In genomic region chr17:76141212-76142043, GRCh38 we compare ENCODE assay signal across 8 cellular contexts. TPM values are rescaled to one million over a fixed set of nuclear protein-coding genes. Genes with fewer than 3 reads are reported as not detected.
DNase-seq lines count a peak whose midpoint lies in the region; ATAC-seq and TF ChIP-seq lines count a peak whose summit lies in the region.

TSS of gene FOXJ1 (minus strand) at chr17:76141245. CDS start at chr17:76140395, 850 bp downstream.

- peak within 1 kb of the TSS; percentile 84 to 93 (median 90) for H3K4me3 Mint-ChIP-seq in CD4-positive, CD25-positive, alpha-beta regulatory T cell
- peak within 1 kb of the TSS; percentile 82 for H3K4me3 Mint-ChIP-seq in natural killer cell
- peak within 1 kb of the TSS; percentile 68 for H3K4me3 Mint-ChIP-seq in stimulated activated effector memory CD8-positive, alpha-beta T cell treated with anti-CD3 and anti-CD28 coated beads, Interleukin-12 subunit alpha, Interleukin-12 subunit beta, amount 100 ng/mL, for 72 hours

- peaks cover 13 to 59% (median 33%) of the 10 kb centered on the region in 4 donors for H3K4me1 Mint-ChIP-seq in CD4-positive, CD25-positive, alpha-beta regulatory T cell
- H3K4me1 Mint-ChIP-seq in natural killer cell, result peaks cover 47 to 61% of the 10 kb centered on the region in 2 donors
- H3K4me1 Mint-ChIP-seq in stimulated activated effector memory CD8-positive, alpha-beta T cell treated with anti-CD3 and anti-CD28 coated beads, Interleukin-12 subunit alpha, Interleukin-12 subunit beta, amount 100 ng/mL, for 72 hours, result peaks cover 63% of the 10 kb centered on the region

- TF ChIP-seq CTCF in fibroblast of pulmonary artery (IDR thresholded peaks at IDR 0.05; ENCODE audit: low read length, missing control alignments), result no peak
- no peak for TF ChIP-seq CTCF in natural killer cell (IDR thresholded peaks at IDR 0.05)

- no peaks in the 10 kb centered on the region for H3K9me3 ChIP-seq in CD4-positive, CD25-positive, alpha-beta regulatory T cell (ENCODE audit: control insufficient read depth in 2 of 2, low read length in 2 of 2)

- peaks cover 67% of the 10 kb centered on the region for H3K4me1 ChIP-seq in CD4-positive, CD25-positive, alpha-beta regulatory T cell (ENCODE audit: control insufficient read depth, insufficient read depth, low read length, poor library complexity, severe bottlenecking)

- peak within 1 kb of the TSS; percentile 67 to 92 (median 92) for H3K27ac Mint-ChIP-seq in CD4-positive, CD25-positive, alpha-beta regulatory T cell
- H3K27ac Mint-ChIP-seq in natural killer cell, result peak within 1 kb of the TSS; percentile 94 to 95
- H3K27ac Mint-ChIP-seq in stimulated activated effector memory CD8-positive, alpha-beta T cell treated with anti-CD3 and anti-CD28 coated beads, Interleukin-12 subunit alpha, Interleukin-12 subunit beta, amount 100 ng/mL, for 72 hours, result peak within 1 kb of the TSS; percentile 98

- intact Hi-C loops in natural killer cell (cut with micrococcal nuclease), result loop anchor here (2.0 to 5.0 kb wide), 2 partner anchors 41 to 126 kb away; partner anchors contain the start of gene UBALD2

- H3K4me3 ChIP-seq in CD4-positive, CD25-positive, alpha-beta regulatory T cell (ENCODE audit: low read depth, low read length), result peak within 1 kb of the TSS; percentile 40
- H3K4me3 ChIP-seq in fibroblast of pulmonary artery (replicated peaks; ENCODE audit: low read depth, low read length), result peak within 1 kb of the TSS; percentile 54

- peak; percentile 74 to 77 for ATAC-seq in CD4-positive, CD25-positive, alpha-beta regulatory T cell (ENCODE audit: low read depth in 2 of 2)
- ATAC-seq in GM21515 (IDR thresholded peaks at IDR 0.05; ENCODE audit: unreplicated experiment) (peak; percentile 66), natural killer cell (peak; percentile 74 to 82 (median 80))
- ATAC-seq in stimulated activated effector memory CD8-positive, alpha-beta T cell treated with anti-CD3 and anti-CD28 coated beads, Interleukin-12 subunit alpha, Interleukin-12 subunit beta, amount 100 ng/mL, for 72 hours, result peak; percentile 84

- H3K27me3 ChIP-seq in CD4-positive, CD25-positive, alpha-beta regulatory T cell (ENCODE audit: control insufficient read depth, insufficient read depth, low read length), result no peaks in the 10 kb centered on the region

- H3K27ac ChIP-seq in CD4-positive, CD25-positive, alpha-beta regulatory T cell (ENCODE audit: insufficient read depth, low read length, poor library complexity, severe bottlenecking), result peak within 1 kb of the TSS; percentile 6

- no peaks in the 10 kb centered on the region for H3K36me3 ChIP-seq in CD4-positive, CD25-positive, alpha-beta regulatory T cell (ENCODE audit: control insufficient read depth, insufficient read depth, low read length)

- peaks cover 0 to 2% (median 0%) of the 10 kb centered on the region in 7 donors for H3K9me3 Mint-ChIP-seq in CD4-positive, CD25-positive, alpha-beta regulatory T cell
- H3K9me3 Mint-ChIP-seq in natural killer cell, result no peaks in the 10 kb centered on the region
- H3K9me3 Mint-ChIP-seq in stimulated activated effector memory CD8-positive, alpha-beta T cell treated with anti-CD3 and anti-CD28 coated beads, Interleukin-12 subunit alpha, Interleukin-12 subunit beta, amount 100 ng/mL, for 72 hours, result no peaks in the 10 kb centered on the region

- H3K36me3 Mint-ChIP-seq in CD4-positive, CD25-positive, alpha-beta regulatory T cell, result no peaks in the 10 kb centered on the region
- H3K36me3 Mint-ChIP-seq in natural killer cell, result no peaks in the 10 kb centered on the region
- peaks cover 16% of the 10 kb centered on the region for H3K36me3 Mint-ChIP-seq in stimulated activated effector memory CD8-positive, alpha-beta T cell treated with anti-CD3 and anti-CD28 coated beads, Interleukin-12 subunit alpha, Interleukin-12 subunit beta, amount 100 ng/mL, for 72 hours

- H3K27me3 Mint-ChIP-seq in CD4-positive, CD25-positive, alpha-beta regulatory T cell, result peaks cover 22% of the 10 kb centered on the region
- H3K27me3 Mint-ChIP-seq in natural killer cell (ENCODE audit: low read depth in 2 of 2), result peaks cover 0 to 7% of the 10 kb centered on the region in 2 donors

- peak; percentile 88 to 92 (median 91) for DNase-seq in CD4-positive, CD25-positive, alpha-beta regulatory T cell
- DNase-seq in LHCN-M2 (ENCODE audit: low read depth) (peak; percentile 74), RPMI7951 (ENCODE audit: low read depth) (peak; percentile 78), fibroblast of pulmonary artery (ENCODE audit: low read depth) (peak; percentile 81), natural killer cell (peak; percentile 94)
- peak; percentile 78 to 84 for DNase-seq in activated T-helper 1 cell treated with anti-CD3 and anti-CD28 coated beads, Interleukin-2, amount 50 U/mL, for 16 hours (ENCODE audit: low read depth in 1 of 2, low spot score in 1 of 2)
- peak; percentile 90 to 97 for DNase-seq in stimulated activated effector memory CD8-positive, alpha-beta T cell treated with anti-CD3 and anti-CD28 coated beads, Interleukin-12 subunit alpha, Interleukin-12 subunit beta, amount 100 ng/mL, for 72 hours (ENCODE audit: low spot score in 2 of 2)

RNA-seq across cellular contexts. Expression of gene FOXJ1, which starts in this region (rescaled TPM):
- total RNA-seq in CD4-positive, CD25-positive, alpha-beta regulatory T cell, result 1.0 TPM
- under 1 TPM in 2 of 4 donors, not detected in 2; 0.14 to 0.24 TPM for polyA plus RNA-seq in CD4-positive, CD25-positive, alpha-beta regulatory T cell
- total RNA-seq in LHCN-M2 (2014; rRNA removed) (0.26 TPM in 1 of 2 replicates, not detected in the other), natural killer cell (under 1 TPM; 0.21 to 0.93 (median 0.36) TPM)
- not detected for polyA plus RNA-seq in LHCN-M2 (2012)
- total RNA-seq in RPMI7951 (2014; rRNA removed; shearing (Covaris generic)), result not detected in 2 replicates

Comparison
In these comparisons a context has a peak if more than half of its experiments do, and no peak if none do; other contexts are left out.
1. Peak in every context shown above with its lines: DNase-seq, ATAC-seq, H3K4me3 ChIP-seq and H3K27ac ChIP-seq.
2. Peak in DNase-seq in LHCN-M2; RNA of the gene not detected or under 1 TPM.
3. Peak in DNase-seq in RPMI7951; RNA of the gene not detected or under 1 TPM.
4. Peak in DNase-seq and ATAC-seq in natural killer cell; RNA of the gene not detected or under 1 TPM.